In genomic region chr14:24271134-24271833, GRCh38 we compare ENCODE assay signal across 8 cellular contexts. TPM values are rescaled to one million over a fixed set of nuclear protein-coding genes. Genes with fewer than 3 reads are reported as not detected.
A peak's percentile ranks its signal among the peaks of the same experiment; 100 is the strongest.
DNase-seq lines count a peak whose midpoint lies in the region; ATAC-seq and TF ChIP-seq lines count a peak whose summit lies in the region.

Gene RABGGTA, minus strand, starts transcription at chr14:24271597. Its CDS starts 482 bp downstream, at chr14:24271115.

- no peaks in the 10 kb centered on the region for H3K27me3 ChIP-seq in DND-41 (ENCODE audit: insufficient read depth, low read length, poor library complexity)
- H3K27me3 ChIP-seq in Peyer's patch = no peaks in the 10 kb centered on the region

- peak within 1 kb of the TSS; percentile 95 for H3K9ac ChIP-seq in DND-41 (ENCODE audit: low read depth, low read length)

- H3K9me3 Mint-ChIP-seq in activated T-helper 1 cell treated with anti-CD3 and anti-CD28 coated beads, Interleukin-12 subunit alpha, Interleukin-12 subunit beta, Interleukin-2, Interleukin-4 antibody, amounts not matched to agents 30 ng/mL and 10 ng/mL and 1 ng/mL, durations not matched to agents 14 hours and 24 hours and 36 hours = no peaks in the 10 kb centered on the region
- H3K9me3 Mint-ChIP-seq in natural killer cell = no peaks in the 10 kb centered on the region

- H3K36me3 ChIP-seq in DND-41 (ENCODE audit: insufficient read depth, low read length) (peaks cover 13% of the 10 kb centered on the region; the same call in 1 of the 2 replicates), KOPT-K1 (ENCODE audit: insufficient read depth, low read length) (peaks cover 16% of the 10 kb centered on the region; the same call in 1 of the 2 replicates), Peyer's patch (peaks cover 0 to 28% (median 0%) of the 10 kb centered on the region in 3 donors)

- H3K36me3 Mint-ChIP-seq in activated T-helper 1 cell treated with anti-CD3 and anti-CD28 coated beads, Interleukin-12 subunit alpha, Interleukin-12 subunit beta, Interleukin-2, Interleukin-4 antibody, amounts not matched to agents 30 ng/mL and 10 ng/mL and 1 ng/mL, durations not matched to agents 14 hours and 24 hours and 36 hours (ENCODE audit: low read depth) = peaks cover 12% of the 10 kb centered on the region
- peaks cover 11% of the 10 kb centered on the region for H3K36me3 Mint-ChIP-seq in natural killer cell

- peak within 1 kb of the TSS; percentile 90 for H3K4me2 ChIP-seq in DND-41 (ENCODE audit: insufficient read depth, low read length)

- peaks cover 6% of the 10 kb centered on the region; the same call in 1 of the 2 replicates for H3K79me2 ChIP-seq in DND-41 (ENCODE audit: insufficient read depth, low read length)

- ATAC-seq in DND-41 (ENCODE audit: insufficient read depth, low read depth) (peak; percentile 97), GM21786 (IDR thresholded peaks at IDR 0.05; ENCODE audit: unreplicated experiment) (peak; percentile 82), natural killer cell (peak; percentile 84 to 94 (median 87))

- peaks cover 27% of the 10 kb centered on the region for H3K4me1 ChIP-seq in DND-41 (ENCODE audit: insufficient read depth, low read length)
- H3K4me1 ChIP-seq in Peyer's patch = peaks cover 0 to 10% (median 7%) of the 10 kb centered on the region in 4 donors

- TF ChIP-seq CTCF in DND-41 (IDR thresholded peaks at IDR 0.05; ENCODE audit: borderline replicate concordance, extremely low read depth, low read length, poor library complexity, severe bottlenecking) = peak; percentile 91
- TF ChIP-seq CTCF in Peyer's patch (IDR thresholded peaks at IDR 0.05) = peak; percentile 67 to 89 (median 77)
- peak; percentile 44 for TF ChIP-seq CTCF in fibroblast of mammary gland (conservative IDR thresholded peaks at IDR 0.05; ENCODE audit: control insufficient read depth, insufficient read depth, low read depth, low read length)
- peak; percentile 63 for TF ChIP-seq CTCF in natural killer cell (IDR thresholded peaks at IDR 0.05)

- H3K27ac ChIP-seq in DND-41 (ENCODE audit: low read length) = peak within 1 kb of the TSS; percentile 95
- peak within 1 kb of the TSS; percentile 77 for H3K27ac ChIP-seq in KOPT-K1 (ENCODE audit: low read depth, low read length, poor library complexity, severe bottlenecking)
- peak within 1 kb of the TSS; percentile 94 to 99 (median 98) for H3K27ac ChIP-seq in Peyer's patch

- H2AFZ ChIP-seq in DND-41 (ENCODE audit: low read depth, low read length) = peak within 1 kb of the TSS; percentile 93

- peaks cover 52% of the 10 kb centered on the region for H3K4me1 Mint-ChIP-seq in activated T-helper 1 cell treated with anti-CD3 and anti-CD28 coated beads, Interleukin-12 subunit alpha, Interleukin-12 subunit beta, Interleukin-2, Interleukin-4 antibody, amounts not matched to agents 30 ng/mL and 10 ng/mL and 1 ng/mL, durations not matched to agents 14 hours and 24 hours and 36 hours (ENCODE audit: low read depth)
- H3K4me1 Mint-ChIP-seq in natural killer cell = peaks cover 25 to 30% of the 10 kb centered on the region in 2 donors

- peak within 1 kb of the TSS; percentile 93 for H3K4me3 Mint-ChIP-seq in activated T-helper 1 cell treated with anti-CD3 and anti-CD28 coated beads, Interleukin-12 subunit alpha, Interleukin-12 subunit beta, Interleukin-2, Interleukin-4 antibody, amounts not matched to agents 30 ng/mL and 10 ng/mL and 1 ng/mL, durations not matched to agents 14 hours and 24 hours and 36 hours
- peak within 1 kb of the TSS; percentile 94 for H3K4me3 Mint-ChIP-seq in natural killer cell

- no peaks in the 10 kb centered on the region for H3K27me3 Mint-ChIP-seq in activated T-helper 1 cell treated with anti-CD3 and anti-CD28 coated beads, Interleukin-12 subunit alpha, Interleukin-12 subunit beta, Interleukin-2, Interleukin-4 antibody, amounts not matched to agents 30 ng/mL and 10 ng/mL and 1 ng/mL, durations not matched to agents 14 hours and 24 hours and 36 hours (ENCODE audit: insufficient read depth)
- no peaks in the 10 kb centered on the region for H3K27me3 Mint-ChIP-seq in natural killer cell (ENCODE audit: low read depth in 2 of 2)

- peak; percentile 90 for DNase-seq in DND-41
- DNase-seq in Peyer's patch = peak; percentile 89 to 96 (median 94)
- peak; percentile 87 for DNase-seq in activated T-helper 1 cell treated with anti-CD3 and anti-CD28 coated beads, Interleukin-12 subunit alpha, Interleukin-12 subunit beta, Interleukin-2, Interleukin-4 antibody, amounts not matched to agents 30 ng/mL and 10 ng/mL and 1 ng/mL, durations not matched to agents 14 hours and 24 hours and 36 hours (ENCODE audit: low spot score)
- DNase-seq in fibroblast of mammary gland (ENCODE audit: low read depth) = peak; percentile 82
- DNase-seq in natural killer cell = peak; percentile 92
- peak; percentile 86 for DNase-seq in stimulated activated naive CD4-positive, alpha-beta T cell treated with Interleukin-2 at 50 U/mL for 16 hours (lab: John Stamatoyannopoulos, UW)

- no peaks in the 10 kb centered on the region for H4K20me1 ChIP-seq in DND-41 (ENCODE audit: insufficient read depth, low read length)

- H3K9me3 ChIP-seq in DND-41 (ENCODE audit: insufficient read depth, low read length, severe bottlenecking) = no peaks in the 10 kb centered on the region
- no peaks in the 10 kb centered on the region for H3K9me3 ChIP-seq in KOPT-K1 (ENCODE audit: insufficient read depth, low read length, poor library complexity, severe bottlenecking)
- H3K9me3 ChIP-seq in Peyer's patch = no peaks in the 10 kb centered on the region

- TF ChIP-seq POLR2A in Peyer's patch (IDR thresholded peaks at IDR 0.05) = peak; percentile 70 to 83

- H3K27ac Mint-ChIP-seq in activated T-helper 1 cell treated with anti-CD3 and anti-CD28 coated beads, Interleukin-12 subunit alpha, Interleukin-12 subunit beta, Interleukin-2, Interleukin-4 antibody, amounts not matched to agents 30 ng/mL and 10 ng/mL and 1 ng/mL, durations not matched to agents 14 hours and 24 hours and 36 hours = peak within 1 kb of the TSS; percentile 96
- H3K27ac Mint-ChIP-seq in natural killer cell = peak within 1 kb of the TSS; percentile 91 to 92

- intact Hi-C loops in activated T-helper 1 cell treated with anti-CD3 and anti-CD28 coated beads, Interleukin-12 subunit alpha, Interleukin-12 subunit beta, Interleukin-2, Interleukin-4 antibody, amounts not matched to agents 30 ng/mL and 10 ng/mL and 1 ng/mL, durations not matched to agents 14 hours and 24 hours and 36 hours (cut with micrococcal nuclease) = loop anchor here (1.0 kb wide), 8 partner anchors 28 to 171 kb away; partner anchors contain the start of genes CHMP4A, DHRS1, GMPR2 and IPO4
- intact Hi-C loops in natural killer cell (cut with micrococcal nuclease) = loop anchor here (1.0 to 5.0 kb wide), 8 partner anchors 28 to 401 kb away; partner anchors contain the start of genes DHRS1, GMPR2, LTB4R and MDP1

- H3K4me3 ChIP-seq in DND-41 (ENCODE audit: low read depth in 1 of 2, low read length in 2 of 2) (peak within 1 kb of the TSS; percentile 66 to 78), Peyer's patch (peak within 1 kb of the TSS; percentile 80 to 100 (median 93)), fibroblast of mammary gland (ENCODE audit: control insufficient read depth, low read depth, low read length) (peak within 1 kb of the TSS; percentile 91)

RNA-seq across cellular contexts. Expression of gene RABGGTA, which starts in this region (rescaled TPM):
- 10 to 100 TPM; 57.3 to 84.6 (median 77.6) TPM for total RNA-seq in Peyer's patch
- total RNA-seq in activated T-helper 1 cell treated with anti-CD3 and anti-CD28 coated beads, Interleukin-12 subunit alpha, Interleukin-12 subunit beta, Interleukin-2, Interleukin-4 antibody, amounts not matched to agents 30 ng/mL and 10 ng/mL and 1 ng/mL, durations not matched to agents 14 hours and 24 hours and 36 hours = 52.2 and 54.4 TPM in 2 replicates
- total RNA-seq in natural killer cell = 10 to 100 TPM; 72.9 to 95.1 (median 88.5) TPM

Comparison
In these comparisons a context has a peak if more than half of its experiments do, and no peak if none do; other contexts are left out.
1. Peak in every context shown above with its lines: DNase-seq, ATAC-seq, H3K4me3 ChIP-seq and H3K27ac ChIP-seq.